ENCODE assay signal across 18 cellular contexts in the genomic region with DNA sequence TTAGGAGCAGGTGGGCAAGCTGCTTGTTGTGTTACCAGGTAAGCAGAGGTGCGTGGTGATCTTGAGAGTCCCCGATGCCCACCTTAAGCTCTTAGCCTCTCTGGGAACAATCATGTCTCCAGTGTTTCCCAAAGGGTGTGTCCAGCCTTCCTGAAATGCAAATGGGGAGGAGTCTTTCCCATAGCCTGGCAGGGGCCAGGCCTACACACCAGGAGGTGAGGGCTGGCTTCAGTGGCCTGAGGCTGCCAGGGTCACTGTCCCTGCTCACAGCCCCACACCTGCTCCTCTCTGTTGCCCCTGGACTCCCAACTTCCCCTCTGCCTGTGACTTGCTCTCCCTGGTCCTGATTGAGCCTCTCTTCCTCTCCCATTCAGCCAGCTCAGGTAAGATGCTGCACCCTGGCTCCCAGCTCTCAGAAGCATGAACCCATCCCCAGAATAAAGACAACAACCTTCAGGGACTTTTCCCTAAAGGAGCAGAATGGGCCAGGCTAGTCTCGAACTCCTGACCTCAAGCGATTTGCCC.
DNase-seq lines count a peak whose midpoint lies in the region; ATAC-seq and TF ChIP-seq lines count a peak whose summit lies in the region.
"Had no signal": no experiment of that assay in that cellular context is flagged by ENCODE, and none has a peak within 500 bp of the region (broad histone marks: within the 10 kb centered on the region; RNA-seq: fewer than 3 reads in every experiment).

No MANE protein-coding gene starts in this region.

- H3K9me3 ChIP-seq in left ventricle myocardium inferior (replicated peaks): peaks cover 4% of the 10 kb centered on the region
- H3K9me3 ChIP-seq in neuronal stem cell (replicated peaks in 1 of 2; ENCODE audit: control insufficient read depth in 2 of 2, insufficient read depth in 1 of 2, low read depth in 1 of 2, low read length in 2 of 2): peaks cover 0 to 12% of the 10 kb centered on the region in 2 donors
- peaks cover 0 to 3% (median 0%) of the 10 kb centered on the region in 3 donors for H3K9me3 ChIP-seq in tibial artery

- peak; percentile 51 for DNase-seq in cardiac septum (ENCODE audit: low spot score)
- DNase-seq in left ventricle myocardium inferior: no peak
- peak; percentile 46 for DNase-seq in chondrocyte (ENCODE audit: low spot score)
- no peak for DNase-seq in neuronal stem cell (ENCODE audit: low spot score)
- DNase-seq in tibial artery: peak; percentile 6 to 40
- no peak for DNase-seq in type B pancreatic cell (ENCODE audit: extremely low spot score, unreplicated experiment)
- DNase-seq in mesenteric fat pad (ENCODE audit: low spot score): no peak
- DNase-seq: GDM1, KG1, NCI-H1417 treated with DMSO at 0.1 percent for 48 hours, NCI-H1930, NCI-H69, OCI-M1, RPMI8226 had no signal

- no peak for TF ChIP-seq CTCF in left ventricle myocardium inferior (IDR thresholded peaks at IDR 0.05; ENCODE audit: borderline replicate concordance)
- no peak for TF ChIP-seq CTCF in chondrocyte (IDR thresholded peaks at IDR 0.05)
- no peak for TF ChIP-seq CTCF in tibial artery (IDR thresholded peaks at IDR 0.05)
- TF ChIP-seq CTCF in type B pancreatic cell (conservative IDR thresholded peaks at IDR 0.05): no peak

- H2BK5ac ChIP-seq in neuronal stem cell (ENCODE audit: low read length): no peak overlapping the region

- H3K27me3 Mint-ChIP-seq in chondrocyte (ENCODE audit: low read depth): peaks cover 4% of the 10 kb centered on the region
- H3K27me3 Mint-ChIP-seq in type B pancreatic cell: peaks cover 3% of the 10 kb centered on the region

- no peak overlapping the region for H3K9ac ChIP-seq in neuronal stem cell (ENCODE audit: low read depth, low read length, poor library complexity)
- H3K9ac ChIP-seq: BLaER1 had no signal

- no peak overlapping the region for H3K14ac ChIP-seq in neuronal stem cell (ENCODE audit: low read length)

- H4K91ac ChIP-seq in neuronal stem cell (ENCODE audit: low read depth, low read length, poor library complexity): no peak overlapping the region

- H3K36me3 ChIP-seq in left ventricle myocardium inferior (no peaks in the 10 kb centered on the region), neuronal stem cell (replicated peaks in 1 of 2; ENCODE audit: control insufficient read depth in 2 of 2, insufficient read depth in 2 of 2, low read length in 2 of 2) (no peaks in the 10 kb centered on the region), tibial artery (no peaks in the 10 kb centered on the region)
- H3K36me3 ChIP-seq: BLaER1 had no signal

- no peak overlapping the region for H4K8ac ChIP-seq in neuronal stem cell (ENCODE audit: low read depth, low read length)

- H3K4ac ChIP-seq in neuronal stem cell (ENCODE audit: low read length): no peak overlapping the region

- H3K4me2 ChIP-seq in neuronal stem cell (ENCODE audit: insufficient read depth, low read length, poor library complexity, severe bottlenecking): no peak overlapping the region
- H3K4me2 ChIP-seq: BLaER1, GM23338 had no signal

- H3K36me3 Mint-ChIP-seq in chondrocyte (ENCODE audit: low read depth): no peaks in the 10 kb centered on the region
- peaks cover 6% of the 10 kb centered on the region for H3K36me3 Mint-ChIP-seq in type B pancreatic cell

- H2BK12ac ChIP-seq in neuronal stem cell (ENCODE audit: low read length): no peak overlapping the region

- H3K18ac ChIP-seq in neuronal stem cell (ENCODE audit: low read length): peak overlapping the region; percentile 36

- H2AK5ac ChIP-seq in neuronal stem cell (ENCODE audit: low read depth, low read length): peak overlapping the region; percentile 2

- H3K4me3 Mint-ChIP-seq in chondrocyte (ENCODE audit: unreplicated experiment) (no peak overlapping the region), type B pancreatic cell (no peak overlapping the region)
- H3K4me3 Mint-ChIP-seq: GM23338 had no signal

- H3K27ac ChIP-seq in left ventricle myocardium inferior (replicated peaks) (no peak overlapping the region), neuronal stem cell (replicated peaks; ENCODE audit: low read length) (no peak overlapping the region), tibial artery (no peak overlapping the region)
- H3K27ac ChIP-seq: BLaER1 had no signal

- H2BK15ac ChIP-seq in neuronal stem cell (ENCODE audit: low read length): no peak overlapping the region

- no peaks in the 10 kb centered on the region for H3K27me3 ChIP-seq in left ventricle myocardium inferior (ENCODE audit: low read depth)
- no peaks in the 10 kb centered on the region for H3K27me3 ChIP-seq in neuronal stem cell (ENCODE audit: control insufficient read depth in 3 of 3, insufficient read depth in 3 of 3, low read depth in 1 of 3, low read length in 3 of 3)
- H3K27me3 ChIP-seq in tibial artery: peaks cover 0 to 7% of the 10 kb centered on the region in 2 donors
- H3K27me3 ChIP-seq: BLaER1 had no signal

- H3K4me1 ChIP-seq in left ventricle myocardium inferior (no peaks in the 10 kb centered on the region), neuronal stem cell (ENCODE audit: control insufficient read depth in 2 of 2, insufficient read depth in 1 of 2, low read depth in 1 of 2, low read length in 2 of 2) (peaks cover 0 to under 1% of the 10 kb centered on the region in 2 donors), tibial artery (no peaks in the 10 kb centered on the region)

- no CpG with 5 or more reads among the region's 4 CpGs for WGBS in neuronal stem cell (ENCODE audit: extremely low coverage in 2 of 2, insufficient read length in 2 of 2, insufficient replicate concordance in 1 of 2), 2 donors

- H2AFZ ChIP-seq in neuronal stem cell (ENCODE audit: low read length): no peak overlapping the region
- H2AFZ ChIP-seq: GM23338 had no signal

- H3K4me1 Mint-ChIP-seq in chondrocyte (ENCODE audit: low read depth): no peaks in the 10 kb centered on the region
- peaks cover 4% of the 10 kb centered on the region for H3K4me1 Mint-ChIP-seq in type B pancreatic cell (ENCODE audit: unreplicated experiment)
- H3K4me1 Mint-ChIP-seq: GM23338 had no signal

- intact Hi-C loops in cardiac septum (cut with DNase I): no loop called here
- intact Hi-C loops in left ventricle myocardium inferior (cut with micrococcal nuclease): no loop called here
- intact Hi-C loops in tibial artery (cut with DNase I; ENCODE audit: low total_unique reads): loop anchor here (10.0 kb wide), 1 partner anchor 776 kb away; no protein-coding TSS in a partner anchor

- H3K9me3 Mint-ChIP-seq in chondrocyte (ENCODE audit: low read depth) (peaks cover 3% of the 10 kb centered on the region), type B pancreatic cell (peaks cover 9% of the 10 kb centered on the region)

- ATAC-seq in HG02642 (IDR thresholded peaks at IDR 0.05; ENCODE audit: poor library complexity, unreplicated experiment): no peak
- ATAC-seq: GM12878, GM23338 had no signal

- no peak overlapping the region for H3K4me3 ChIP-seq in left ventricle myocardium inferior
- no peak overlapping the region for H3K4me3 ChIP-seq in neuronal stem cell (ENCODE audit: low read length in 2 of 2)
- no peak overlapping the region for H3K4me3 ChIP-seq in tibial artery
- H3K4me3 ChIP-seq: BLaER1, GM12878, GM23338 had no signal

- H3K23ac ChIP-seq in neuronal stem cell (ENCODE audit: low read depth, low read length, poor library complexity): no peak overlapping the region

- H2BK120ac ChIP-seq in neuronal stem cell (ENCODE audit: low read depth, low read length): no peak overlapping the region

- H3K79me1 ChIP-seq in neuronal stem cell (ENCODE audit: low read depth, low read length): no peaks in the 10 kb centered on the region

- no peak overlapping the region for H3K27ac Mint-ChIP-seq in chondrocyte (ENCODE audit: unreplicated experiment)
- H3K27ac Mint-ChIP-seq in type B pancreatic cell: no peak overlapping the region
- H3K27ac Mint-ChIP-seq: GM23338 had no signal

Comparison
In these comparisons a context has a peak if more than half of its experiments do, and no peak if none do; other contexts are left out.
1. DNase-seq: peak in cardiac septum (single experiment), chondrocyte (single experiment) and tibial artery (2 of 2); none in left ventricle myocardium inferior (single experiment), neuronal stem cell (single experiment), type B pancreatic cell (single experiment) and mesenteric fat pad (single experiment).